ENCODE assay signal across 8 cellular contexts in the genomic region with DNA sequence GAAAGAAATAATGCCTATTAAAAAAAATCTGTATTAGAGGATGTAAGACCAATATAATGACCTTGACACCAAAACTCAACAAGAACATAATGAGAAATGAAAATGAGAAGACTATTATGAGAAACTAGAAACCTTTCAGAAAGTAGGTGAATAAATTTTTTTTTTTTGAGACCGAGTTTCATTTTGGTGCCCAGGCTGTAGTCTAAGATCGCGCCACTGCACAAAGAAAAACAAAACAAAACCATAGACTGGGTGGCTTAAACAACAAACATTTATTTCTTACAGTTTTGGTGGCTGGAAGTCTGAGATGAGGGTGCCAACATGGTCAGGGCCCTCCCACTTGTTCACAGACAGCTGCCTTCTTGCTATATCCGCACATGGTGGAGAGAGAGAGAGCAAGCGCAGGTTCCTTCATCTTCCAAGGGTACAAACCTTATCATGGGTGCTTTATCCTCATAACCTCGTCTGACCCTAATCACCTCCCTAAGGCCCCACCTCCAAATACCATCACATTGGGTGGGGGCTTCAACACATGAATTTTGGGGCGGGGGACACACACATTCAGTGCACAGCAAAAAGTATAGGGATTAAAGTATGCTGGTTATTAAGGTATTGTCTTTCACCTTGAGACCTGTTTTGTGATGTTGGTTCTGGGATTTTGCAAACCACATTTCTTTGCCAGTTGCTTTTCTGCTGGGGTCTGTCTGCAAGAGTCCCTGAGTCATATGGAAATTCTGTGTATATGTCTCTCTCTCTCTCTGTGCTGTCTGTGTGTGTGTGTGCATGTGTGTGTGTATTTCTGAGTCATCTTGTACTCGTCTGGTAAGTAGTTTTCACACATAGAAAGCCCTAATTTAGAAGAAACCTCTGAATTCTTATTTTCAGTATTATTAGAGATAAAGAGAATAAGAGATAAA. TPM values are rescaled to one million over a fixed set of nuclear protein-coding genes. Genes with fewer than 3 reads are reported as not detected.
DNase-seq lines count a peak whose midpoint lies in the region; ATAC-seq lines count a peak whose summit lies in the region.

No MANE protein-coding gene starts in this region.

- intact Hi-C loops in posterior vena cava (cut with DNase I), result loop anchor here in 1 of 2 donors (5.0 kb wide), 1 partner anchor 1393 kb away; no protein-coding TSS in a partner anchor

- peak; percentile 31 for DNase-seq in EL
- DNase-seq in HS-5 (ENCODE audit: low read depth), result peak; percentile 11
- peak; percentile 69 for DNase-seq in activated naive CD4-positive, alpha-beta T cell treated with anti-CD3 and anti-CD28 coated beads, Interleukin-2, amount 50 U/mL, for 16 hours
- peak; percentile 61 for DNase-seq in stimulated activated CD4-positive, alpha-beta T cell treated with anti-CD3 and anti-CD28 coated beads, Interleukin-4, amount 100 ng/mL, for 1 hour
- no peak for DNase-seq in ecto neural progenitor cell (ENCODE audit: low spot score)
- no peak for DNase-seq in putamen (ENCODE audit: low spot score)
- DNase-seq in posterior vena cava (ENCODE audit: low spot score), result no peak

- ATAC-seq in GM21423 (IDR thresholded peaks at IDR 0.05; ENCODE audit: unreplicated experiment), result peak; percentile 80

RNA-seq across cellular contexts. Expression of a gene that starts 26.2 kb away (rescaled TPM):
- total RNA-seq in posterior vena cava, result 10 to 100 TPM; 42.7 to 45.8 TPM

RNA-seq across cellular contexts. Expression of a gene that starts 26.3 kb away (rescaled TPM):
- 10 to 100 TPM; 43.4 to 45.3 TPM for total RNA-seq in posterior vena cava

Comparison
In these comparisons a context has a peak if more than half of its experiments do, and no peak if none do; other contexts are left out.
1. DNase-seq: peak in EL (single experiment), HS-5 (single experiment), activated naive CD4-positive, alpha-beta T cell treated with anti-CD3 and anti-CD28 coated beads, Interleukin-2, amount 50 U/mL, for 16 hours (single experiment) and stimulated activated CD4-positive, alpha-beta T cell treated with anti-CD3 and anti-CD28 coated beads, Interleukin-4, amount 100 ng/mL, for 1 hour (single experiment); none in ecto neural progenitor cell (single experiment), putamen (single experiment) and posterior vena cava (single experiment).